ENCODE assay signal across 14 cellular contexts in the genomic region with DNA sequence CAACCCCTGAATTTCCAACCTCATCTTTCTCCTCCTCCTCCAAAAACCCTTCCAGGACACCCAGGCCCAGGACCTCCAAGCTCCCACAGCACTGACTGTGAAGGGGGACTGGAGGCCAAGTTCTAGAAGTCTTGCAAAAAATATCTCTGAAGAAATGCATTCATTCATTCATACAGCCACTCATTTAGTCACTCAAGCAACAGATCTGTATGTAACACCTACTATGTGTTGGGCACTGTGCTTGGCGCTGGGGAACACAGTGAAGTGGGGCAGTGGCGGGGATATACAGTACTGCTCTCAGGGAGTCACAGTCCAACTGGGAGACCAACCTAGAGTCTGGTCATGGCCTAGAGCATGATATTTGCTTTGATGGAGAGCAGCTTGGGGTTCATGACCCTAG. TPM values are rescaled to one million over a fixed set of nuclear protein-coding genes. Genes with fewer than 3 reads are reported as not detected.
DNase-seq lines count a peak whose midpoint lies in the region; ATAC-seq and TF ChIP-seq lines count a peak whose summit lies in the region.
"Had no signal": no experiment of that assay in that cellular context is flagged by ENCODE, and none has a peak within 500 bp of the region (broad histone marks: within the 10 kb centered on the region; RNA-seq: fewer than 3 reads in every experiment).

No MANE protein-coding gene starts in this region.

- no peaks in the 10 kb centered on the region for H3K9me3 ChIP-seq in SU-DHL-6 (ENCODE audit: insufficient read depth, low read length)
- H3K9me3 ChIP-seq: breast epithelium had no signal

- peaks cover 10% of the 10 kb centered on the region for H3K36me3 Mint-ChIP-seq in activated CD4-positive, alpha-beta T cell treated with anti-CD3 and anti-CD28 coated beads, Interleukin-2, amount 10 ng/mL, durations not matched to agents 24 days and 14 days (ENCODE audit: low read depth)
- H3K36me3 Mint-ChIP-seq in effector memory CD8-positive, alpha-beta T cell (ENCODE audit: insufficient read depth) = peaks cover 7% of the 10 kb centered on the region
- peaks cover 33% of the 10 kb centered on the region for H3K36me3 Mint-ChIP-seq in stimulated activated effector memory CD8-positive, alpha-beta T cell treated with anti-CD3 and anti-CD28 coated beads, Interleukin-12 subunit alpha, Interleukin-12 subunit beta, amount 100 ng/mL, for 72 hours

- peak overlapping the region; percentile 73 for H3K4me3 Mint-ChIP-seq in activated CD4-positive, alpha-beta T cell treated with anti-CD3 and anti-CD28 coated beads, Interleukin-2, amount 10 ng/mL, durations not matched to agents 24 days and 14 days
- H3K4me3 Mint-ChIP-seq in effector memory CD8-positive, alpha-beta T cell = peak overlapping the region; percentile 69 to 74
- peak overlapping the region; percentile 64 for H3K4me3 Mint-ChIP-seq in stimulated activated effector memory CD8-positive, alpha-beta T cell treated with anti-CD3 and anti-CD28 coated beads, Interleukin-12 subunit alpha, Interleukin-12 subunit beta, amount 100 ng/mL, for 72 hours

- DNase-seq in activated CD4-positive, alpha-beta T cell treated with anti-CD3 and anti-CD28 coated beads, Interleukin-2, amount 10 ng/mL, durations not matched to agents 24 days and 14 days = no peak
- DNase-seq in activated CD4-positive, alpha-beta T cell treated with anti-CD3 and anti-CD28 coated beads, Interleukin-2, amount 50 U/mL, for 4 hours = no peak
- no peak for DNase-seq in effector memory CD8-positive, alpha-beta T cell
- no peak for DNase-seq in stimulated activated effector memory CD8-positive, alpha-beta T cell treated with anti-CD3 and anti-CD28 coated beads, Interleukin-12 subunit alpha, Interleukin-12 subunit beta, amount 100 ng/mL, for 72 hours (ENCODE audit: low spot score in 2 of 2)
- DNase-seq: Calu3, islet precursor cell, NCI-H1105 treated with DMSO at 0.1 percent for 48 hours had no signal

- H3K9ac ChIP-seq in SU-DHL-6 (ENCODE audit: low read length) = no peak overlapping the region

- no peaks in the 10 kb centered on the region for H3K27me3 Mint-ChIP-seq in activated CD4-positive, alpha-beta T cell treated with anti-CD3 and anti-CD28 coated beads, Interleukin-2, amount 10 ng/mL, durations not matched to agents 24 days and 14 days
- H3K27me3 Mint-ChIP-seq in effector memory CD8-positive, alpha-beta T cell = no peaks in the 10 kb centered on the region

- H3K4me2 ChIP-seq in SU-DHL-6 (ENCODE audit: low read depth, low read length, poor library complexity, severe bottlenecking) = peak overlapping the region; percentile 77

- H4K20me1 ChIP-seq in SU-DHL-6 (ENCODE audit: low read depth, low read length) = no peaks in the 10 kb centered on the region

- intact Hi-C loops in activated CD4-positive, alpha-beta T cell treated with anti-CD3 and anti-CD28 coated beads, Interleukin-2, amount 10 ng/mL, durations not matched to agents 24 days and 14 days (cut with micrococcal nuclease) = no loop called here

- peaks cover 84% of the 10 kb centered on the region for H3K4me1 Mint-ChIP-seq in activated CD4-positive, alpha-beta T cell treated with anti-CD3 and anti-CD28 coated beads, Interleukin-2, amount 10 ng/mL, durations not matched to agents 24 days and 14 days
- H3K4me1 Mint-ChIP-seq in effector memory CD8-positive, alpha-beta T cell (ENCODE audit: low read depth in 2 of 2) = peaks cover 74 to 79% of the 10 kb centered on the region in 2 donors
- H3K4me1 Mint-ChIP-seq in stimulated activated effector memory CD8-positive, alpha-beta T cell treated with anti-CD3 and anti-CD28 coated beads, Interleukin-12 subunit alpha, Interleukin-12 subunit beta, amount 100 ng/mL, for 72 hours = peaks cover 92% of the 10 kb centered on the region

- H3K9me2 ChIP-seq in SU-DHL-6 (replicated peaks; ENCODE audit: insufficient read depth, low read length) = no peaks in the 10 kb centered on the region

- TF ChIP-seq CTCF in SU-DHL-6 (IDR thresholded peaks at IDR 0.05; ENCODE audit: insufficient read depth, low read length, poor library complexity, severe bottlenecking) = no peak

- H3K27ac Mint-ChIP-seq in activated CD4-positive, alpha-beta T cell treated with anti-CD3 and anti-CD28 coated beads, Interleukin-2, amount 10 ng/mL, durations not matched to agents 24 days and 14 days = peak overlapping the region; percentile 91
- peak overlapping the region; percentile 94 to 95 for H3K27ac Mint-ChIP-seq in effector memory CD8-positive, alpha-beta T cell
- peak overlapping the region; percentile 90 for H3K27ac Mint-ChIP-seq in stimulated activated effector memory CD8-positive, alpha-beta T cell treated with anti-CD3 and anti-CD28 coated beads, Interleukin-12 subunit alpha, Interleukin-12 subunit beta, amount 100 ng/mL, for 72 hours

- H3F3A ChIP-seq in SU-DHL-6 (ENCODE audit: insufficient read depth) = peaks cover 38% of the 10 kb centered on the region

- no peak overlapping the region for H2AFZ ChIP-seq in SU-DHL-6 (ENCODE audit: low read depth, low read length, severe bottlenecking)

- H3K9me3 Mint-ChIP-seq in activated CD4-positive, alpha-beta T cell treated with anti-CD3 and anti-CD28 coated beads, Interleukin-2, amount 10 ng/mL, durations not matched to agents 24 days and 14 days = peaks cover 9% of the 10 kb centered on the region
- peaks cover 0 to 6% of the 10 kb centered on the region in 2 donors for H3K9me3 Mint-ChIP-seq in effector memory CD8-positive, alpha-beta T cell
- peaks cover 2% of the 10 kb centered on the region for H3K9me3 Mint-ChIP-seq in stimulated activated effector memory CD8-positive, alpha-beta T cell treated with anti-CD3 and anti-CD28 coated beads, Interleukin-12 subunit alpha, Interleukin-12 subunit beta, amount 100 ng/mL, for 72 hours

- H3K79me2 ChIP-seq in SU-DHL-6 (ENCODE audit: insufficient read depth, low read length) = no peaks in the 10 kb centered on the region

- no peaks in the 10 kb centered on the region for H3K27me3 ChIP-seq in SU-DHL-6 (ENCODE audit: low read length)
- H3K27me3 ChIP-seq: breast epithelium, right atrium auricular region had no signal

- ATAC-seq in effector memory CD8-positive, alpha-beta T cell (replicated peaks) = no peak
- ATAC-seq in stimulated activated effector memory CD8-positive, alpha-beta T cell treated with anti-CD3 and anti-CD28 coated beads, Interleukin-12 subunit alpha, Interleukin-12 subunit beta, amount 100 ng/mL, for 72 hours = no peak
- ATAC-seq in HG02642 (IDR thresholded peaks at IDR 0.05; ENCODE audit: poor library complexity, unreplicated experiment) (no peak), GM19351 (IDR thresholded peaks at IDR 0.05; ENCODE audit: unreplicated experiment) (no peak), GM21528 (IDR thresholded peaks at IDR 0.05; ENCODE audit: low FRiP score, unreplicated experiment) (no peak)
- ATAC-seq: SK-N-SH treated with all-trans-retinoic acid at 6 μM for 48 hours had no signal

- peak overlapping the region; percentile 94 for H3K27ac ChIP-seq in SU-DHL-6 (ENCODE audit: low read depth, low read length)

- H3K4me3 ChIP-seq in SU-DHL-6 (ENCODE audit: insufficient read depth, low read length, poor library complexity, severe bottlenecking) = no peak overlapping the region
- H3K4me3 ChIP-seq: breast epithelium, right atrium auricular region had no signal

- H3K36me3 ChIP-seq in SU-DHL-6 (ENCODE audit: low read length) = no peaks in the 10 kb centered on the region
- H3K36me3 ChIP-seq: breast epithelium, right atrium auricular region had no signal

RNA-seq across cellular contexts. Expression of gene TNFRSF1B, which starts 15.3 kb away (rescaled TPM):
- 145 TPM in 2 replicates for total RNA-seq in activated CD4-positive, alpha-beta T cell treated with anti-CD3 and anti-CD28 coated beads, Interleukin-2, amount 10 ng/mL, durations not matched to agents 24 days and 14 days
